In the genomic region with DNA sequence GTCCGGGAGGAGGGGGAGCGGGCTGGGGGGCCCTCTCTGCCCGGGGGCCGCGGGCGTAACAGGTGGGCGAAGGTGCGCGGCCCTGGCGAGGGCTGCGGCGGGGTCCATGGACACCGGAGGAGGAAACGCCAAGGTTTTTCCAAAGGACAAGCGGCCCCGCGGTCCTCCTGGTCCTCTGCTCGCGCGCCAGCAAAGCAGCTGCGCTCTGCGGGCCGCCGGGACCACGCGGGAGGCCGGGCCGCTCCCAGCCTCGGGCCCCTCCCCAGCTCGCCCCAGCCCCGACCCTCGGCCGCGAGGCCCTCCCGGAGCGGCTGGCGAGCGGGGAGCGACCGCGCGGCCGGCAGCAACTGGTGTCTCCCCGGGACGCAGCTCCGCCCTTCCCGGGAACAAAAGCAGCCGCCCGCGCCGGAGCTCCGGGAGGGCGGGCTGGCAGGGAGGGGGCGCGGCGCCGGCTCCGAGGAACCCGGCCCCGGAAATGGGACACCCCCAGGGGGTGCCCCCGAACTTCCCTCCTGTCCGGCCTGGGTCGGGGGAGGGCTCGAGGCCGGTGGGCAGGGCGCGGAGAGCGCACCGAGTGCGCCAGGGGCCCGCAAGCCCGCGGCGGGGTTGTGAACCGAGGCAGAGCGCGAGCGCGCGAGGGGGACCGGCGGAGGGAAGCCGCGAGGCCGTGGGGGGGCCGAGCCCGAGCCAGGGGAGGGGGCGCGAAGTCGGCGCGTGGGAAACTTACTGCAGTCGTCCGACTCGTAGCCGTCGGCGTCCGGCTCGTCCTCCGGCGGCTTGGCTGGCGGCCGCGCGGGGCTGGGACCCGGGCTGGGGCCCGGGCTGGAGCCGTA, we compare ENCODE assay signal across 12 cellular contexts. TPM values are rescaled to one million over a fixed set of nuclear protein-coding genes. Genes with fewer than 3 reads are reported as not detected.
DNase-seq lines count a peak whose midpoint lies in the region; ATAC-seq, FAIRE-seq and TF ChIP-seq lines count a peak whose summit lies in the region.
"Had no signal": no experiment of that assay in that cellular context is flagged by ENCODE, and none has a peak within 500 bp of the region (broad histone marks: within the 10 kb centered on the region; RNA-seq: fewer than 3 reads in every experiment).

No MANE protein-coding gene starts in this region.

- no peaks in the 10 kb centered on the region for H3F3A ChIP-seq in GM23248 (ENCODE audit: insufficient read depth)

- no peak for FAIRE-seq in RCC 7860 (lab: Jason Lieb, UNC)
- FAIRE-seq: H54 had no signal

- in situ Hi-C loops in GM23248 (cut with MboI), result no loop called here

- H3K9ac ChIP-seq in GM23248 (no peak overlapping the region), iPS-15b (ENCODE audit: low read depth, low read length) (no peak overlapping the region)

- DNase-seq in GM23248 (peak; percentile 24), adrenal gland (no peak), psoas muscle (no peak), RCC 7860 (ENCODE audit: low spot score) (no peak), glomerular visceral epithelial cell (ENCODE audit: extremely low spot score) (no peak)
- DNase-seq: activated CD4-positive, alpha-beta T cell treated with anti-CD3 and anti-CD28 coated beads, Interleukin-2, amount 50 U/mL, for 1 hour; SIG-M5; stimulated activated CD4-positive, alpha-beta T cell treated with anti-CD3 and anti-CD28 coated beads, Interleukin-2, amount 100 ng/mL, for 48 hours had no signal

- intact Hi-C loops in adrenal gland (cut with DNase I) (no loop called here), psoas muscle (cut with DNase I) (no loop called here)

- no peaks in the 10 kb centered on the region for H3K9me2 ChIP-seq in GM23248 (ENCODE audit: insufficient read depth)

- no peak for TF ChIP-seq POLR2A in adrenal gland (IDR thresholded peaks at IDR 0.05)

- H3K27ac ChIP-seq in GM23248 (no peak overlapping the region), adrenal gland (peak overlapping the region in 4 of 5 donors; percentile 14 to 78 (median 38)), psoas muscle (peak overlapping the region; percentile 41)

- no peaks in the 10 kb centered on the region for H4K20me1 ChIP-seq in GM23248 (ENCODE audit: insufficient read depth)

- no peak overlapping the region for H2AFZ ChIP-seq in GM23248

- TF ChIP-seq CTCF in adrenal gland (IDR thresholded peaks at IDR 0.05) (no peak), psoas muscle (IDR thresholded peaks at IDR 0.05) (no peak)

- 4 to 5% methylated on average over 24 to 104 of the region's 109 CpGs for WGBS in GM23248 (ENCODE audit: low coverage in 1 of 2, low lambda C conversion rate in 2 of 2, missing lambda C conversion rate in 2 of 2), 2 experiments
- WGBS in adrenal gland, 4 donors, result 0 to 3% (median 0%) methylated on average over 3 to 109 of the region's 109 CpGs
- 1 to 2% (median 1%) methylated on average over 65 to 109 of the region's 109 CpGs for WGBS in psoas muscle, 3 donors

- H3K4me2 ChIP-seq in GM23248 (ENCODE audit: unreplicated experiment), result peak overlapping the region; percentile 28

- no peaks in the 10 kb centered on the region for H3K9me3 ChIP-seq in GM23248 (ENCODE audit: low read depth)
- H3K9me3 ChIP-seq in adrenal gland (replicated peaks in 1 of 3), result no peaks in the 10 kb centered on the region
- no peaks in the 10 kb centered on the region for H3K9me3 ChIP-seq in iPS-15b (ENCODE audit: control insufficient read depth, insufficient read depth, low read length)
- H3K9me3 ChIP-seq in psoas muscle, result no peaks in the 10 kb centered on the region

- peaks cover 60% of the 10 kb centered on the region for H3K27me3 ChIP-seq in GM23248 (replicated peaks; ENCODE audit: insufficient read depth)
- H3K27me3 ChIP-seq in adrenal gland, result peaks cover 13% of the 10 kb centered on the region
- peaks cover 47% of the 10 kb centered on the region for H3K27me3 ChIP-seq in iPS-15b (ENCODE audit: control insufficient read depth, insufficient read depth, low read length)
- peaks cover 0 to 54% (median 15%) of the 10 kb centered on the region in 3 donors for H3K27me3 ChIP-seq in psoas muscle (ENCODE audit: insufficient read depth in 3 of 3, low read length in 2 of 3)

- peak overlapping the region; percentile 37 for H3K4me3 ChIP-seq in GM23248
- H3K4me3 ChIP-seq in adrenal gland, result peak overlapping the region in 1 of 4 donors; percentile 57
- peak overlapping the region; percentile 37 for H3K4me3 ChIP-seq in iPS-15b (ENCODE audit: low read depth, low read length)
- H3K4me3 ChIP-seq in psoas muscle, result peak overlapping the region; percentile 62

- H3K79me2 ChIP-seq in GM23248 (ENCODE audit: insufficient read depth), result no peaks in the 10 kb centered on the region

- H3K36me3 ChIP-seq in GM23248 (ENCODE audit: low read depth), result no peaks in the 10 kb centered on the region
- no peaks in the 10 kb centered on the region for H3K36me3 ChIP-seq in adrenal gland (replicated peaks in 1 of 2)
- H3K36me3 ChIP-seq in iPS-15b (ENCODE audit: control insufficient read depth, insufficient read depth, low read length), result no peaks in the 10 kb centered on the region
- no peaks in the 10 kb centered on the region for H3K36me3 ChIP-seq in psoas muscle (ENCODE audit: insufficient read depth in 1 of 2, low read depth in 1 of 2)

- H3K4me1 ChIP-seq in GM23248 (ENCODE audit: insufficient read depth), result no peaks in the 10 kb centered on the region
- peaks cover 0 to 8% of the 10 kb centered on the region in 2 donors for H3K4me1 ChIP-seq in adrenal gland (replicated peaks in 1 of 2)
- peaks cover 3% of the 10 kb centered on the region for H3K4me1 ChIP-seq in iPS-15b (ENCODE audit: control insufficient read depth, insufficient read depth, low read length)
- H3K4me1 ChIP-seq in psoas muscle, result no peaks in the 10 kb centered on the region

- peak in 3 of 4 donors; percentile 15 to 36 (median 17) for ATAC-seq in psoas muscle
- no peak for ATAC-seq in HG03571 (IDR thresholded peaks at IDR 0.05; ENCODE audit: unreplicated experiment)
- no peak for ATAC-seq in HG03045 (IDR thresholded peaks at IDR 0.05; ENCODE audit: unreplicated experiment)

RNA-seq across cellular contexts. Expression of gene DOC2B, which starts 0.9 kb away (rescaled TPM):
- not detected in 2 replicates for total RNA-seq in GM23248 (2014; rRNA removed; shearing (Covaris generic))
- polyA plus RNA-seq in GM23248 (2016; fragmentation: Nextera tagmentation; extraction: Ambion mirVana), result 0.03 TPM in 1 of 2 replicates, not detected in the other
- total RNA-seq in adrenal gland, result 10 to 100 TPM in 1 of 8 donors, 1 to 10 TPM in 7; 2.6 to 15.7 (median 6.6) TPM
- polyA plus RNA-seq in adrenal gland, result 10 to 100 TPM in 1 of 3 donors, 1 to 10 TPM in 2; 5.3 to 11.3 (median 5.8) TPM
- 1 to 10 TPM; 3.0 to 6.3 (median 3.7) TPM for total RNA-seq in psoas muscle
- polyA plus RNA-seq in psoas muscle, result 1 to 10 TPM; 1.7 to 3.9 (median 2.6) TPM

RNA-seq across cellular contexts. Expression of gene SCGB1C2, which starts 43.2 kb away (rescaled TPM):
- total RNA-seq in GM23248 (2014; rRNA removed; shearing (Covaris generic)), result not detected in 2 replicates
- polyA plus RNA-seq in GM23248 (2016; fragmentation: Nextera tagmentation; extraction: Ambion mirVana) (not detected in 2 replicates), adrenal gland (not detected), psoas muscle (not detected)
- total RNA-seq in adrenal gland (not detected), psoas muscle (not detected)

Comparison
In these comparisons a context has a peak if more than half of its experiments do, and no peak if none do; other contexts are left out.
1. ATAC-seq: peak in psoas muscle (3 of 4); none in HG03571 (single experiment) and HG03045 (single experiment).